Comparison of ENCODE assay signal across 19 cellular contexts in genomic region chr1:21629971-21630370, GRCh38. TPM values are rescaled to one million over a fixed set of nuclear protein-coding genes. Genes with fewer than 3 reads are reported as not detected.
A peak's percentile ranks its signal among the peaks of the same experiment; 100 is the strongest.
DNase-seq lines count a peak whose midpoint lies in the region; ATAC-seq, FAIRE-seq and TF ChIP-seq lines count a peak whose summit lies in the region.
"Had no signal": no experiment of that assay in that cellular context is flagged by ENCODE, and none has a peak within 500 bp of the region (broad histone marks: within the 10 kb centered on the region; RNA-seq: fewer than 3 reads in every experiment).

No MANE protein-coding gene starts in this region.

- no peaks in the 10 kb centered on the region for H3K4me1 Mint-ChIP-seq in activated T-helper 2 cell treated with anti-CD3 and anti-CD28 coated beads, Interferon-gamma antibody, Interleukin-2, Interleukin-4, amounts not matched to agents 10 μg/mL and 5 μg/mL and 100 μg/mL, durations not matched to agents 14 hours and 24 hours and 36 hours (ENCODE audit: low read depth)
- H3K4me1 Mint-ChIP-seq: CD4-positive, alpha-beta memory T cell had no signal

- CTCF ChIA-PET in HEK293 (lab: Yijun Ruan, JAX), result no interaction called here
- CTCF ChIA-PET in K562 (lab: Yijun Ruan, JAX; ENCODE audit: low intra/inter-chr PET ratio), result interaction anchor here (0.7 kb wide), 1 partner anchor 34 kb away, joined by 5 read pairs; no protein-coding TSS in a partner anchor

- WGBS in K562 (ENCODE audit: insufficient coverage, low coverage, missing lambda C conversion rate), result 82% methylated on average over 4 of the region's 4 CpGs
- 90 to 93% methylated on average over 4 of the region's 4 CpGs for WGBS in thyroid gland, 2 donors

- H2AFZ ChIP-seq in K562 (ENCODE audit: low read depth, low read length), result no peak overlapping the region

- H3K9ac ChIP-seq in K562 (ENCODE audit: insufficient read depth in 1 of 2, low read depth in 2 of 2, low read length in 2 of 2), result no peak overlapping the region

- no peak overlapping the region for H3K27ac ChIP-seq in HEK293 (ENCODE audit: extremely low read depth, low read depth, low read length)
- no peak overlapping the region for H3K27ac ChIP-seq in K562 (ENCODE audit: extremely low read depth, low read depth, low read length)
- H3K27ac ChIP-seq in thyroid gland, result peak overlapping the region; percentile 93 to 96 (median 94)

- TF ChIP-seq EP300 in K562 (IDR thresholded peaks at IDR 0.05; ENCODE audit: low read length), result no peak

- H3K27me3 ChIP-seq in K562 (ENCODE audit: control insufficient read depth in 2 of 2, insufficient read depth in 2 of 2, low read length in 2 of 2), result no peaks in the 10 kb centered on the region
- no peaks in the 10 kb centered on the region for H3K27me3 ChIP-seq in thyroid gland

- H3K36me3 ChIP-seq in HEK293 (ENCODE audit: control insufficient read depth in 2 of 2, insufficient read depth in 1 of 2, low read length in 2 of 2) (no peaks in the 10 kb centered on the region), K562 (ENCODE audit: control insufficient read depth, insufficient read depth, low read length) (peaks cover 13% of the 10 kb centered on the region; the same call in 2 of the 3 replicates), thyroid gland (peaks cover 0 to 8% of the 10 kb centered on the region in 2 donors)

- H3K4me3 Mint-ChIP-seq in activated T-helper 2 cell treated with anti-CD3 and anti-CD28 coated beads, Interferon-gamma antibody, Interleukin-2, Interleukin-4, amounts not matched to agents 10 μg/mL and 5 μg/mL and 100 μg/mL, durations not matched to agents 14 hours and 24 hours and 36 hours (ENCODE audit: low read depth), result no peak overlapping the region
- H3K4me3 Mint-ChIP-seq: CD4-positive, alpha-beta memory T cell; GM23338; HFFc6 had no signal

- H3K4me3 ChIP-seq in HEK293 (ENCODE audit: low read depth, low read length), result no peak overlapping the region
- no peak overlapping the region for H3K4me3 ChIP-seq in K562
- no peak overlapping the region for H3K4me3 ChIP-seq in thyroid gland (replicated peaks in 1 of 3)
- H3K4me3 ChIP-seq: GM23338 had no signal

- H3K9me1 ChIP-seq in K562 (ENCODE audit: control insufficient read depth, insufficient read depth, low read length), result no peaks in the 10 kb centered on the region

- no peaks in the 10 kb centered on the region for H3K9me3 ChIP-seq in HEK293 (ENCODE audit: control insufficient read depth, insufficient read depth, low read depth, low read length)
- H3K9me3 ChIP-seq in K562 (replicated peaks; ENCODE audit: control insufficient read depth, insufficient read depth, low read depth, low read length), result no peaks in the 10 kb centered on the region
- H3K9me3 ChIP-seq in thyroid gland, result no peaks in the 10 kb centered on the region

- H3K79me2 ChIP-seq in K562 (ENCODE audit: control insufficient read depth, insufficient read depth, low read length), result peaks cover 17% of the 10 kb centered on the region; the same call in 2 of the 3 replicates

- ATAC-seq in K562, result no peak
- ATAC-seq: HCT116 had no signal

- FAIRE-seq in K562 (lab: Jason Lieb, UNC), result peak; percentile 51
- FAIRE-seq: GM12891, GM18507 had no signal

- H3K4me1 ChIP-seq in HEK293 (ENCODE audit: control insufficient read depth, insufficient read depth, low read length) (no peaks in the 10 kb centered on the region; the same call in 1 of the 2 replicates), K562 (replicated peaks in 1 of 2; ENCODE audit: control insufficient read depth in 2 of 2, insufficient read depth in 2 of 2, low read length in 2 of 2) (peaks cover 56 to 62% of the 10 kb centered on the region in 2 experiments), thyroid gland (peaks cover 40 to 59% of the 10 kb centered on the region in 2 donors)

- POLR2A ChIA-PET in HEK293 (lab: Yijun Ruan, JAX), result no interaction called here
- POLR2A ChIA-PET in K562 (lab: Yijun Ruan, JAX), result interaction anchor here (0.7 to 4.6 kb wide), 2 partner anchors 10 to 14 kb away, joined by 3 to 23 read pairs; no protein-coding TSS in a partner anchor

- TF ChIP-seq POLR2A in K562 (conservative IDR thresholded peaks at IDR 0.05) (no peak), thyroid gland (IDR thresholded peaks at IDR 0.05) (no peak)

- no peaks in the 10 kb centered on the region for H3K9me3 Mint-ChIP-seq in activated T-helper 2 cell treated with anti-CD3 and anti-CD28 coated beads, Interferon-gamma antibody, Interleukin-2, Interleukin-4, amounts not matched to agents 10 μg/mL and 5 μg/mL and 100 μg/mL, durations not matched to agents 14 hours and 24 hours and 36 hours
- H3K9me3 Mint-ChIP-seq: CD4-positive, alpha-beta memory T cell; GM23338; HFFc6 had no signal

- no peaks in the 10 kb centered on the region for H3K36me3 Mint-ChIP-seq in activated T-helper 2 cell treated with anti-CD3 and anti-CD28 coated beads, Interferon-gamma antibody, Interleukin-2, Interleukin-4, amounts not matched to agents 10 μg/mL and 5 μg/mL and 100 μg/mL, durations not matched to agents 14 hours and 24 hours and 36 hours (ENCODE audit: low read depth)
- H3K36me3 Mint-ChIP-seq: CD4-positive, alpha-beta memory T cell had no signal

- BruUV-seq in K562 (replicated peaks; lab: Mats Ljungman, UMichigan), result no TSS peak

- no peak overlapping the region for H3K27ac Mint-ChIP-seq in activated T-helper 2 cell treated with anti-CD3 and anti-CD28 coated beads, Interferon-gamma antibody, Interleukin-2, Interleukin-4, amounts not matched to agents 10 μg/mL and 5 μg/mL and 100 μg/mL, durations not matched to agents 14 hours and 24 hours and 36 hours
- H3K27ac Mint-ChIP-seq: CD4-positive, alpha-beta memory T cell; GM23338; HFFc6 had no signal

- in situ Hi-C loops in K562 (cut with MboI), result no loop called here

- DNase-seq in MV-4-11 (lab: John Stamatoyannopoulos, UW) (peak; percentile 37), K562 (ENCODE audit: extremely low read depth in 1 of 4, low spot score in 3 of 4) (no peak), thyroid gland (no peak), NCI-H1694 (lab: John Stamatoyannopoulos, UW) (no peak), H4 (ENCODE audit: low spot score) (no peak)
- DNase-seq in activated T-helper 2 cell treated with anti-CD3 and anti-CD28 coated beads, Interferon-gamma antibody, Interleukin-2, Interleukin-4, amounts not matched to agents 10 μg/mL and 5 μg/mL and 100 μg/mL, durations not matched to agents 14 hours and 24 hours and 36 hours (ENCODE audit: low spot score), result no peak
- DNase-seq: C1 segment of cervical spinal cord; Calu3; CD4-positive, alpha-beta memory T cell; COR-L47; DMS53; DMS79 treated with DMSO at 0.1 percent for 48 hours; GF-D8; HFFc6 had no signal

- H3K4me2 ChIP-seq in K562 (ENCODE audit: insufficient read depth, low read length), result no peak overlapping the region
- H3K4me2 ChIP-seq: GM23338 had no signal

- no peaks in the 10 kb centered on the region for H3K27me3 Mint-ChIP-seq in activated T-helper 2 cell treated with anti-CD3 and anti-CD28 coated beads, Interferon-gamma antibody, Interleukin-2, Interleukin-4, amounts not matched to agents 10 μg/mL and 5 μg/mL and 100 μg/mL, durations not matched to agents 14 hours and 24 hours and 36 hours (ENCODE audit: low read depth)

- TF ChIP-seq CTCF in HEK293 (tag by site-specific recombination; IDR thresholded peaks at IDR 0.05), result no peak
- TF ChIP-seq CTCF in K562 (IDR thresholded peaks at IDR 0.05 in 2 of 3, conservative IDR thresholded peaks at IDR 0.05 in 1 of 3; ENCODE audit: insufficient read depth in 2 of 3, low read depth in 1 of 3, low read length in 3 of 3), result no peak
- TF ChIP-seq CTCF in thyroid gland (IDR thresholded peaks at IDR 0.05), result no peak

- intact Hi-C loops in K562 (cut with micrococcal nuclease), result no loop called here
- intact Hi-C loops in thyroid gland (cut with DNase I), result no loop called here
- intact Hi-C loops in activated T-helper 2 cell treated with anti-CD3 and anti-CD28 coated beads, Interferon-gamma antibody, Interleukin-2, Interleukin-4, amounts not matched to agents 10 μg/mL and 5 μg/mL and 100 μg/mL, durations not matched to agents 14 hours and 24 hours and 36 hours (cut with micrococcal nuclease), result no loop called here

- TF ChIP-seq RAD21 in K562 (CRISPR knock-in tag; conservative IDR thresholded peaks at IDR 0.05 in 1 of 2, IDR thresholded peaks at IDR 0.05 in 1 of 2), result no peak

- no peaks in the 10 kb centered on the region for H4K20me1 ChIP-seq in K562 (replicated peaks; ENCODE audit: control insufficient read depth, insufficient read depth, low read length)

TF ChIP-seq in HEK293, 187 proteins besides CTCF, POLR2A, EP300 and RAD21:
- TF ChIP-seq ZNF10 (tag by site-specific recombination; IDR thresholded peaks at IDR 0.05), result no peak
- TF ChIP-seq ZNF664 (tag by site-specific recombination; IDR thresholded peaks at IDR 0.05), result peak; percentile 99

TF ChIP-seq in K562, 482 proteins besides CTCF, POLR2A, EP300 and RAD21 (continues in another document):
- TF ChIP-seq ZSCAN32 (CRISPR knock-in tag; IDR thresholded peaks at IDR 0.05), result no peak

RNA-seq across cellular contexts. Expression of gene RAP1GAP, which starts 39.2 kb away (rescaled TPM):
- 41.9 and 97.0 TPM in 2 replicates for total RNA-seq in K562 (2011; cell fraction: chromatin; rRNA removed; ENCODE audit: low replicate concordance)
- 41.8 and 44.9 TPM in 2 replicates for total RNA-seq in K562 (2011; cell fraction: nucleolus; rRNA removed)
- 34.0 and 35.7 TPM in 2 replicates for total RNA-seq in K562 (2011; cell fraction: nucleoplasm; rRNA removed)
- total RNA-seq in K562 (2014; rRNA removed), result 19.2 and 28.0 TPM in 2 replicates
- 7.0 and 7.3 TPM in 2 replicates for total RNA-seq in K562 (2014; rRNA removed; fragmentation: Illumina TruSeq; extraction: Trizol)
- total RNA-seq in K562 (2015; rRNA removed; fragmentation: Illumina TruSeq; extraction: Trizol), result 9.5 and 9.7 TPM in 2 replicates
- total RNA-seq in K562 (2021), result 30.2 and 31.0 TPM in 2 replicates
- 30.2 and 36.0 TPM in 2 replicates for polyA plus RNA-seq in K562 (2011; rRNA removed)
- polyA plus RNA-seq in K562 (2011; cell fraction: cytosol; rRNA removed), result 27.3 and 36.3 TPM in 2 replicates
- polyA plus RNA-seq in K562 (2011; cell fraction: nucleus; rRNA removed), result 68.0 and 110 TPM in 2 replicates
- polyA plus RNA-seq in K562 (2012), result 23.3 and 41.5 TPM in 2 replicates
- polyA plus RNA-seq in K562 (2014; fragmentation: Illumina TruSeq; extraction: Trizol), result 23.5 and 26.5 TPM in 2 replicates
- polyA plus RNA-seq in K562 (2014; fragmentation: Nextera tagmentation; extraction: Ambion mirVana), result under 1 TPM; 0.29 to 0.51 TPM
- 21.7 and 22.3 TPM in 2 replicates for polyA plus RNA-seq in K562 (2014; rRNA removed)
- polyA minus RNA-seq in K562 (2011; rRNA and poly(A)+ RNA removed), result 25.4 and 27.5 TPM in 2 replicates
- 22.4 and 26.1 TPM in 2 replicates for polyA minus RNA-seq in K562 (2011; cell fraction: cytosol; rRNA and poly(A)+ RNA removed)
- 26.9 and 27.0 TPM in 2 replicates for polyA minus RNA-seq in K562 (2011; cell fraction: nucleus; rRNA and poly(A)+ RNA removed)
- 100 to 1,000 TPM; 256 to 588 (median 506) TPM for total RNA-seq in thyroid gland
- 2.0 and 2.3 TPM in 2 replicates for total RNA-seq in H4 (2014; rRNA removed; shearing (Covaris generic))
- total RNA-seq in activated T-helper 2 cell treated with anti-CD3 and anti-CD28 coated beads, Interferon-gamma antibody, Interleukin-2, Interleukin-4, amounts not matched to agents 10 μg/mL and 5 μg/mL and 100 μg/mL, durations not matched to agents 14 hours and 24 hours and 36 hours, result 0.46 TPM in 2 replicates
- polyA plus RNA-seq: CD4-positive, alpha-beta memory T cell had no signal

Comparison
In these comparisons a context has a peak if more than half of its experiments do, and no peak if none do; other contexts are left out.
1. H3K27ac ChIP-seq: peak in thyroid gland (3 of 3); none in HEK293 (single experiment) and K562 (single experiment).